Comparison of ENCODE assay signal across 7 cellular contexts in genomic region chr7:26185907-26186180, GRCh38. TPM values are rescaled to one million over a fixed set of nuclear protein-coding genes. Genes with fewer than 3 reads are reported as not detected.
DNase-seq lines count a peak whose midpoint lies in the region; ATAC-seq and TF ChIP-seq lines count a peak whose summit lies in the region.
"Not testable (repeated sequence)": the region's sequence is repeated elsewhere in the genome, so short reads cannot be mapped to it uniquely, and the experiment has no call there.

No MANE protein-coding gene starts in this region.

- not testable (repeated sequence) for DNase-seq in Caco-2; HFFc6; activated CD8-positive, alpha-beta T cell treated with anti-CD3 and anti-CD28 coated beads for 36 hours; activated naive CD4-positive, alpha-beta T cell treated with anti-CD3 and anti-CD28 coated beads, Interleukin-2, amount 50 U/mL, for 72 hours (ENCODE audit: low spot score in 2 of 2); neural progenitor cell (ENCODE audit: low spot score)
- peak in 1 of 3 donors; percentile 10 for DNase-seq in immature natural killer cell

- H3K4me1 ChIP-seq in Caco-2, neural progenitor cell: not testable (repeated sequence)

- intact Hi-C loops in Caco-2 (cut with micrococcal nuclease; ENCODE audit: unreplicated experiment) = loop anchor here (5.0 to 10.0 kb wide), 2 partner anchors 181 to 294 kb away; no protein-coding TSS in a partner anchor
- intact Hi-C loops in activated CD8-positive, alpha-beta T cell treated with anti-CD3 and anti-CD28 coated beads for 36 hours (cut with micrococcal nuclease) = loop anchor here (5.0 to 10.0 kb wide), 2 partner anchors 94 to 291 kb away; no protein-coding TSS in a partner anchor

- peaks cover 31% of the 10 kb centered on the region for H3K79me2 ChIP-seq in neural progenitor cell (ENCODE audit: low read depth)

- H2AFZ ChIP-seq in neural progenitor cell (replicated peaks) = not testable (repeated sequence)

- not testable (repeated sequence) for H3K27me3 ChIP-seq in Caco-2 (replicated peaks; ENCODE audit: control insufficient read depth, insufficient read depth, low read length); neural progenitor cell

- H3K4me3 Mint-ChIP-seq in Caco-2 (ENCODE audit: unreplicated experiment); HFFc6; T-helper 1 cell treated with Interleukin-12 subunit alpha and Interleukin-12 subunit beta and Interleukin-4 antibody, amounts not matched to agents 30 μg/mL and 1 μg/mL, for 36 hours; activated CD8-positive, alpha-beta T cell treated with anti-CD3 and anti-CD28 coated beads for 36 hours; neural progenitor cell: not testable (repeated sequence)
- H3K4me3 Mint-ChIP-seq in immature natural killer cell = peak overlapping the region in 1 of 5 donors; percentile 15

- H3F3A ChIP-seq in neural progenitor cell (ENCODE audit: low read depth) = peaks cover 91% of the 10 kb centered on the region

- BruUV-seq in Caco-2 (replicated peaks; lab: Mats Ljungman, UMichigan) = not testable (repeated sequence)

- not testable (repeated sequence) for TF ChIP-seq CTCF in Caco-2 (IDR thresholded peaks at IDR 0.05; ENCODE audit: insufficient read depth in 1 of 2, low read depth in 1 of 2, low read length in 1 of 2, severe bottlenecking in 1 of 2, unreplicated experiment in 1 of 2); HFFc6 (IDR thresholded peaks at IDR 0.05); activated CD8-positive, alpha-beta T cell treated with anti-CD3 and anti-CD28 coated beads for 36 hours (IDR thresholded peaks at IDR 0.05); neural progenitor cell (IDR thresholded peaks at IDR 0.05)

- peak overlapping the region; percentile 59 for H3K27ac ChIP-seq in neural progenitor cell

- not testable (repeated sequence) for H3K9me3 ChIP-seq in Caco-2; neural progenitor cell (ENCODE audit: low read depth)

- not testable (repeated sequence) for H3K9ac ChIP-seq in neural progenitor cell

- not testable (repeated sequence) for H3K27me3 Mint-ChIP-seq in Caco-2 (ENCODE audit: insufficient read depth, unreplicated experiment); HFFc6 (ENCODE audit: insufficient read depth); T-helper 1 cell treated with Interleukin-12 subunit alpha and Interleukin-12 subunit beta and Interleukin-4 antibody, amounts not matched to agents 30 μg/mL and 1 μg/mL, for 36 hours (ENCODE audit: low read depth); activated CD8-positive, alpha-beta T cell treated with anti-CD3 and anti-CD28 coated beads for 36 hours; neural progenitor cell (ENCODE audit: insufficient read depth, low read depth)
- peaks cover 4 to 28% (median 16%) of the 10 kb centered on the region in 3 donors for H3K27me3 Mint-ChIP-seq in immature natural killer cell (ENCODE audit: low read depth in 3 of 3)

- peaks cover 22% of the 10 kb centered on the region for H3K4me1 Mint-ChIP-seq in Caco-2 (ENCODE audit: low read depth, unreplicated experiment)
- peaks cover 73% of the 10 kb centered on the region for H3K4me1 Mint-ChIP-seq in HFFc6 (ENCODE audit: low read depth)
- peaks cover 49% of the 10 kb centered on the region for H3K4me1 Mint-ChIP-seq in T-helper 1 cell treated with Interleukin-12 subunit alpha and Interleukin-12 subunit beta and Interleukin-4 antibody, amounts not matched to agents 30 μg/mL and 1 μg/mL, for 36 hours (ENCODE audit: low read depth)
- H3K4me1 Mint-ChIP-seq in activated CD8-positive, alpha-beta T cell treated with anti-CD3 and anti-CD28 coated beads for 36 hours (ENCODE audit: low read depth) = peaks cover 78% of the 10 kb centered on the region
- peaks cover 74 to 95% of the 10 kb centered on the region in 2 donors for H3K4me1 Mint-ChIP-seq in immature natural killer cell
- H3K4me1 Mint-ChIP-seq in neural progenitor cell = peaks cover 21% of the 10 kb centered on the region

- POLR2A ChIA-PET in Caco-2 (lab: Charles Lee) = interaction anchor here (0.6 kb wide), 1 partner anchor 854 kb away, joined by 6 read pairs; no protein-coding TSS in a partner anchor
- POLR2A ChIA-PET in activated CD8-positive, alpha-beta T cell treated with anti-CD3 and anti-CD28 coated beads for 36 hours (lab: Charles Lee) = interaction anchor here (1.3 to 19.9 kb wide), 7 partner anchors 14 to 98 kb away, joined by 3 to 588 read pairs (median 14); partner anchors contain the start of genes CBX3, HNRNPA2B1 and NFE2L3

- CTCF ChIA-PET in Caco-2 (lab: Charles Lee) = not testable (repeated sequence)
- CTCF ChIA-PET in activated CD8-positive, alpha-beta T cell treated with anti-CD3 and anti-CD28 coated beads for 36 hours (lab: Charles Lee) = interaction anchor here (1.7 to 1.9 kb wide), 2 partner anchors 19 to 95 kb away, joined by 6 to 13 read pairs; no protein-coding TSS in a partner anchor

- not testable (repeated sequence) for H3K9me3 Mint-ChIP-seq in Caco-2 (ENCODE audit: unreplicated experiment); HFFc6; T-helper 1 cell treated with Interleukin-12 subunit alpha and Interleukin-12 subunit beta and Interleukin-4 antibody, amounts not matched to agents 30 μg/mL and 1 μg/mL, for 36 hours; activated CD8-positive, alpha-beta T cell treated with anti-CD3 and anti-CD28 coated beads for 36 hours; activated naive CD4-positive, alpha-beta T cell treated with anti-CD3 and anti-CD28 coated beads, Interleukin-2, amount 50 U/mL, for 72 hours; immature natural killer cell; neural progenitor cell

- not testable (repeated sequence) for H3K36me3 ChIP-seq in Caco-2 (ENCODE audit: control insufficient read depth, insufficient read depth, low read length)
- H3K36me3 ChIP-seq in neural progenitor cell = peaks cover 21% of the 10 kb centered on the region

- peaks cover 49% of the 10 kb centered on the region for H4K20me1 ChIP-seq in neural progenitor cell (ENCODE audit: low read depth)

- not testable (repeated sequence) for H3K4me3 ChIP-seq in Caco-2 (ENCODE audit: low read depth, low read length); neural progenitor cell

- H3K36me3 Mint-ChIP-seq in Caco-2 (ENCODE audit: insufficient read depth, unreplicated experiment) (peaks cover 98% of the 10 kb centered on the region), HFFc6 (ENCODE audit: low read depth) (peaks cover 69% of the 10 kb centered on the region), immature natural killer cell (peaks cover 8 to 37% (median 22%) of the 10 kb centered on the region in 3 donors), neural progenitor cell (peaks cover 38% of the 10 kb centered on the region)
- H3K36me3 Mint-ChIP-seq in T-helper 1 cell treated with Interleukin-12 subunit alpha and Interleukin-12 subunit beta and Interleukin-4 antibody, amounts not matched to agents 30 μg/mL and 1 μg/mL, for 36 hours (ENCODE audit: low read depth) = peaks cover 72% of the 10 kb centered on the region
- peaks cover 78% of the 10 kb centered on the region for H3K36me3 Mint-ChIP-seq in activated CD8-positive, alpha-beta T cell treated with anti-CD3 and anti-CD28 coated beads for 36 hours (ENCODE audit: low read depth)
- H3K36me3 Mint-ChIP-seq in activated naive CD4-positive, alpha-beta T cell treated with anti-CD3 and anti-CD28 coated beads, Interleukin-2, amount 50 U/mL, for 72 hours = peaks cover 8 to 47% of the 10 kb centered on the region in 2 donors

- not testable (repeated sequence) for ATAC-seq in activated CD8-positive, alpha-beta T cell treated with anti-CD3 and anti-CD28 coated beads for 36 hours; activated naive CD4-positive, alpha-beta T cell treated with anti-CD3 and anti-CD28 coated beads, Interleukin-2, amount 50 U/mL, for 72 hours

- not testable (repeated sequence) for H3K4me2 ChIP-seq in neural progenitor cell

- H3K27ac Mint-ChIP-seq in Caco-2 (ENCODE audit: unreplicated experiment) = peak overlapping the region; percentile 39
- peak overlapping the region; percentile 76 for H3K27ac Mint-ChIP-seq in HFFc6
- peak overlapping the region; percentile 80 for H3K27ac Mint-ChIP-seq in T-helper 1 cell treated with Interleukin-12 subunit alpha and Interleukin-12 subunit beta and Interleukin-4 antibody, amounts not matched to agents 30 μg/mL and 1 μg/mL, for 36 hours
- peak overlapping the region; percentile 85 for H3K27ac Mint-ChIP-seq in activated CD8-positive, alpha-beta T cell treated with anti-CD3 and anti-CD28 coated beads for 36 hours
- peak overlapping the region; percentile 73 to 92 for H3K27ac Mint-ChIP-seq in activated naive CD4-positive, alpha-beta T cell treated with anti-CD3 and anti-CD28 coated beads, Interleukin-2, amount 50 U/mL, for 72 hours
- peak overlapping the region; percentile 66 to 89 (median 81) for H3K27ac Mint-ChIP-seq in immature natural killer cell
- H3K27ac Mint-ChIP-seq in neural progenitor cell = not testable (repeated sequence)

RNA-seq across cellular contexts. Expression of gene HNRNPA2B1, which starts 14.7 kb away (rescaled TPM):
- 799 and 839 TPM in 2 replicates for total RNA-seq in Caco-2 (2022)
- 100 to 1,000 TPM; 403 to 643 (median 565) TPM for total RNA-seq in HFFc6 (2021; fragmentation: NEBNext Ultra II Directional; extraction: Animal tissue kit (Norgen Biotek cat#: 25700))
- 100 to 1,000 TPM; 871 to 893 TPM for total RNA-seq in activated CD8-positive, alpha-beta T cell treated with anti-CD3 and anti-CD28 coated beads for 36 hours
- total RNA-seq in activated naive CD4-positive, alpha-beta T cell treated with anti-CD3 and anti-CD28 coated beads, Interleukin-2, amount 50 U/mL, for 72 hours = 100 to 1,000 TPM; 695 to 940 TPM
- 100 to 1,000 TPM; 442 to 823 (median 643) TPM for polyA plus RNA-seq in immature natural killer cell
- 552 and 601 TPM in 2 replicates for total RNA-seq in neural progenitor cell (ENCODE audit: low replicate concordance)

RNA-seq across cellular contexts. Expression of gene CBX3, which starts 15.7 kb away (rescaled TPM):
- total RNA-seq in Caco-2 (2022) = 215 and 226 TPM in 2 replicates
- total RNA-seq in HFFc6 (2021; fragmentation: NEBNext Ultra II Directional; extraction: Animal tissue kit (Norgen Biotek cat#: 25700)) = 100 to 1,000 TPM; 115 to 150 (median 140) TPM
- total RNA-seq in activated CD8-positive, alpha-beta T cell treated with anti-CD3 and anti-CD28 coated beads for 36 hours = 100 to 1,000 TPM; 313 to 320 TPM
- total RNA-seq in activated naive CD4-positive, alpha-beta T cell treated with anti-CD3 and anti-CD28 coated beads, Interleukin-2, amount 50 U/mL, for 72 hours = 100 to 1,000 TPM; 212 to 271 TPM
- polyA plus RNA-seq in immature natural killer cell = 100 to 1,000 TPM in 2 of 3 donors, 10 to 100 TPM in 1; 86.1 to 121 (median 103) TPM
- total RNA-seq in neural progenitor cell (ENCODE audit: low replicate concordance) = 249 and 360 TPM in 2 replicates

RNA-seq across cellular contexts. Expression of gene NFE2L3, which starts 33.8 kb away (rescaled TPM):
- total RNA-seq in Caco-2 (2022) (38.4 and 39.2 TPM in 2 replicates), neural progenitor cell (ENCODE audit: low replicate concordance) (6.2 and 6.9 TPM in 2 replicates)
- total RNA-seq in HFFc6 (2021; fragmentation: NEBNext Ultra II Directional; extraction: Animal tissue kit (Norgen Biotek cat#: 25700)) = 1 to 10 TPM; 2.3 to 6.5 (median 2.7) TPM
- total RNA-seq in activated CD8-positive, alpha-beta T cell treated with anti-CD3 and anti-CD28 coated beads for 36 hours = 10 to 100 TPM; 21.5 to 22.6 TPM
- 10 to 100 TPM; 13.0 to 24.0 TPM for total RNA-seq in activated naive CD4-positive, alpha-beta T cell treated with anti-CD3 and anti-CD28 coated beads, Interleukin-2, amount 50 U/mL, for 72 hours
- polyA plus RNA-seq in immature natural killer cell = 1 to 10 TPM; 3.5 to 5.5 (median 4.5) TPM
